13 cellular contexts compared by ENCODE assay signal in genomic region chr9:81083821-81084512, GRCh38.
A peak's percentile ranks its signal among the peaks of the same experiment; 100 is the strongest.
DNase-seq lines count a peak whose midpoint lies in the region; ATAC-seq and TF ChIP-seq lines count a peak whose summit lies in the region.
"Had no signal": no experiment of that assay in that cellular context is flagged by ENCODE, and none has a peak within 500 bp of the region (broad histone marks: within the 10 kb centered on the region; RNA-seq: fewer than 3 reads in every experiment).

No MANE protein-coding gene starts in this region.

- no peaks in the 10 kb centered on the region for H3K9me3 ChIP-seq in stomach
- H3K9me3 ChIP-seq: gastroesophageal sphincter, sigmoid colon had no signal

- TF ChIP-seq EP300 in stomach (IDR thresholded peaks at IDR 0.05): no peak

- H3K4me1 ChIP-seq in stomach: peaks cover 0 to 16% (median 10%) of the 10 kb centered on the region in 4 donors

- 61 to 69% (median 68%) methylated on average over 3 of the region's 3 CpGs for WGBS in stomach, 5 donors

- H3K36me3 ChIP-seq in stomach: no peaks in the 10 kb centered on the region
- H3K36me3 ChIP-seq: gastroesophageal sphincter, sigmoid colon had no signal

- H3K27ac ChIP-seq in stomach: no peak overlapping the region
- H3K27ac ChIP-seq in coronary artery: no peak overlapping the region
- H3K27ac ChIP-seq: gastroesophageal sphincter had no signal

- no peaks in the 10 kb centered on the region for H3K27me3 ChIP-seq in stomach
- H3K27me3 ChIP-seq: gastroesophageal sphincter, sigmoid colon had no signal

- DNase-seq in GM04503 (ENCODE audit: low read depth) (peak; percentile 40), kidney tubule cell (ENCODE audit: low spot score) (peak; percentile 82), stomach (no peak), coronary artery (ENCODE audit: low spot score) (no peak), CD1c-positive myeloid dendritic cell (ENCODE audit: extremely low spot score) (no peak)
- DNase-seq: activated CD4-positive, alpha-beta T cell treated with anti-CD3 and anti-CD28 coated beads, Interleukin-2, amount 50 U/mL, for 1 hour; stimulated activated CD8-positive, alpha-beta memory T cell treated with anti-CD3 and anti-CD28 coated beads, Interleukin-4, amount 100 ng/mL, for 48 hours had no signal

- no peak for TF ChIP-seq POLR2A in stomach (IDR thresholded peaks at IDR 0.05)

- no peak overlapping the region for H3K4me3 ChIP-seq in stomach
- no peak overlapping the region for H3K4me3 ChIP-seq in coronary artery
- H3K4me3 ChIP-seq: gastroesophageal sphincter, sigmoid colon had no signal

- intact Hi-C loops in stomach (cut with DNase I; ENCODE audit: low total_unique reads): no loop called here

- TF ChIP-seq CTCF in stomach (IDR thresholded peaks at IDR 0.05) (no peak), coronary artery (IDR thresholded peaks at IDR 0.05) (no peak)

- ATAC-seq in HG02678 (IDR thresholded peaks at IDR 0.05; ENCODE audit: unreplicated experiment) (peak; percentile 64), SK-N-SH treated with all-trans-retinoic acid at 6 μM for 48 hours (peak; percentile 56), HG03095 (IDR thresholded peaks at IDR 0.05; ENCODE audit: unreplicated experiment) (no peak)
- ATAC-seq: gastroesophageal sphincter, Panc1 had no signal

TF ChIP-seq in SK-N-SH treated with all-trans-retinoic acid at 6 μM for 48 hours, 23 proteins besides CTCF, POLR2A, EP300 and RAD21:
- no peak for TF ChIP-seq TOX (CRISPR knock-in tag; IDR thresholded peaks at IDR 0.05; ENCODE audit: borderline replicate concordance)
- peak; percentile 57 for TF ChIP-seq ISL1 (CRISPR knock-in tag; IDR thresholded peaks at IDR 0.05)

Comparison
In these comparisons a context has a peak if more than half of its experiments do, and no peak if none do; other contexts are left out.
1. DNase-seq: peak in GM04503 (single experiment) and kidney tubule cell (single experiment); none in stomach (single experiment), coronary artery (single experiment) and CD1c-positive myeloid dendritic cell (single experiment).